8 cellular contexts compared by ENCODE assay signal in genomic region chr7:128531955-128532478, GRCh38. TPM values are rescaled to one million over a fixed set of nuclear protein-coding genes. Genes with fewer than 3 reads are reported as not detected.
DNase-seq lines count a peak whose midpoint lies in the region; ATAC-seq and TF ChIP-seq lines count a peak whose summit lies in the region.
"Not testable (repeated sequence)": the region's sequence is repeated elsewhere in the genome, so short reads cannot be mapped to it uniquely, and the experiment has no call there.

No MANE protein-coding gene starts in this region.

- H3K4me3 ChIP-seq in Caco-2 (ENCODE audit: low read depth, low read length): peak overlapping the region; percentile 50
- peak overlapping the region; percentile 65 to 72 for H3K4me3 ChIP-seq in HCT116 (replicated peaks in 1 of 2; ENCODE audit: low read depth in 1 of 2, low read length in 2 of 2)
- peak overlapping the region; percentile 71 to 99 (median 82) for H3K4me3 ChIP-seq in breast epithelium
- peak overlapping the region; percentile 77 to 88 for H3K4me3 ChIP-seq in right atrium auricular region
- peak overlapping the region; percentile 72 for H3K4me3 ChIP-seq in neuron (ENCODE audit: low read length)

- ATAC-seq in HCT116: not testable (repeated sequence)
- ATAC-seq in stimulated activated naive CD8-positive, alpha-beta T cell treated with anti-CD3 and anti-CD28 coated beads, Interleukin-15, Interleukin-2, amounts not matched to agents 100 U/mL and 50 U/mL, for 24 hours: peak; percentile 19

- BruUV-seq in Caco-2 (replicated peaks; lab: Mats Ljungman, UMichigan); HCT116 (replicated peaks; lab: Mats Ljungman, UMichigan): not testable (repeated sequence)

- H2AFZ ChIP-seq in HCT116 (ENCODE audit: low read depth, low read length, poor library complexity, severe bottlenecking): not testable (repeated sequence)
- H2AFZ ChIP-seq in neuron (ENCODE audit: low read depth, low read length): peak overlapping the region; percentile 46

- not testable (repeated sequence) for H3K27me3 Mint-ChIP-seq in Caco-2 (ENCODE audit: insufficient read depth, unreplicated experiment)

- DNase-seq in Caco-2 (peak; percentile 41 to 42), NCI-H2196 (lab: John Stamatoyannopoulos, UW; ENCODE audit: unreplicated experiment) (peak; percentile 8), breast epithelium (ENCODE audit: low spot score in 2 of 2) (peak; percentile 33 to 56), right atrium auricular region (ENCODE audit: low spot score) (peak; percentile 70)
- not testable (repeated sequence) for DNase-seq in HCT116 (ENCODE audit: low read depth, low spot score)
- peak; percentile 57 for DNase-seq in activated CD4-positive, alpha-beta T cell treated with anti-CD3 and anti-CD28 coated beads for 48 hours
- DNase-seq in stimulated activated naive CD8-positive, alpha-beta T cell treated with anti-CD3 and anti-CD28 coated beads, Interleukin-15, Interleukin-2, amounts not matched to agents 100 U/mL and 50 U/mL, for 24 hours: peak; percentile 51

- H3K9me3 ChIP-seq in Caco-2; HCT116 (ENCODE audit: control insufficient read depth in 1 of 2, insufficient read depth in 1 of 2, low read depth in 1 of 2, low read length in 2 of 2); breast epithelium; right atrium auricular region; neuron (ENCODE audit: low read length): not testable (repeated sequence)

- intact Hi-C loops in Caco-2 (cut with micrococcal nuclease; ENCODE audit: unreplicated experiment): loop anchor here (5.0 kb wide), 1 partner anchor 55 kb away; the partner anchor contains the start of gene METTL2B
- intact Hi-C loops in HCT116 (cut with micrococcal nuclease); breast epithelium (cut with DNase I; ENCODE audit: low total_unique reads): not testable (repeated sequence)

- H3K9ac ChIP-seq in HCT116 (ENCODE audit: low read length): peak overlapping the region; percentile 79

- H3K79me2 ChIP-seq in HCT116 (ENCODE audit: insufficient read depth, low read length): peaks cover 40% of the 10 kb centered on the region

- peaks cover 12% of the 10 kb centered on the region for H3K4me1 Mint-ChIP-seq in Caco-2 (ENCODE audit: low read depth, unreplicated experiment)

- H3K27ac ChIP-seq in HCT116 (ENCODE audit: low read depth, low read length) (peak overlapping the region; percentile 85), breast epithelium (peak overlapping the region; percentile 99 to 100), right atrium auricular region (peak overlapping the region; percentile 96 to 98)

- H3K27ac Mint-ChIP-seq in Caco-2 (ENCODE audit: unreplicated experiment): peak overlapping the region; percentile 92

- not testable (repeated sequence) for H3K27me3 ChIP-seq in Caco-2 (replicated peaks; ENCODE audit: control insufficient read depth, insufficient read depth, low read length); HCT116 (ENCODE audit: insufficient read depth, low read length); breast epithelium; right atrium auricular region; neuron (ENCODE audit: insufficient read depth, low read length)

- peak overlapping the region; percentile 92 for H3K4me3 Mint-ChIP-seq in Caco-2 (ENCODE audit: unreplicated experiment)

- not testable (repeated sequence) for TF ChIP-seq CTCF in Caco-2 (IDR thresholded peaks at IDR 0.05; ENCODE audit: insufficient read depth in 1 of 2, low read depth in 1 of 2, low read length in 1 of 2, severe bottlenecking in 1 of 2, unreplicated experiment in 1 of 2); HCT116 (IDR thresholded peaks at IDR 0.05 in 2 of 3, conservative IDR thresholded peaks at IDR 0.05 in 1 of 3; ENCODE audit: borderline replicate concordance in 1 of 3, insufficient read depth in 1 of 3, low read depth in 2 of 3, low read length in 2 of 3); breast epithelium (IDR thresholded peaks at IDR 0.05); right atrium auricular region (IDR thresholded peaks at IDR 0.05)

- H3K9me2 ChIP-seq in HCT116 (ENCODE audit: insufficient read depth): not testable (repeated sequence)

- TF ChIP-seq POLR2A in HCT116 (IDR thresholded peaks at IDR 0.05; ENCODE audit: borderline replicate concordance, extremely low read depth, insufficient read depth, insufficient read length); breast epithelium (IDR thresholded peaks at IDR 0.05): not testable (repeated sequence)

- RAD21 ChIA-PET in HCT116 (lab: Charles Lee; ENCODE audit: low non-redundant PET in 1 of 2, low total read pairs in 2 of 2, uncharacterized antibody in 2 of 2, unreplicated experiment in 2 of 2): not testable (repeated sequence)

- POLR2A ChIA-PET in Caco-2 (lab: Charles Lee); HCT116 (lab: Charles Lee): not testable (repeated sequence)

- H3K4me2 ChIP-seq in HCT116 (ENCODE audit: low read length): peak overlapping the region; percentile 81

- H3K36me3 ChIP-seq in Caco-2 (ENCODE audit: control insufficient read depth, insufficient read depth, low read length); HCT116 (ENCODE audit: control insufficient read depth in 1 of 2, insufficient read depth in 2 of 2, low read length in 2 of 2); breast epithelium; right atrium auricular region: not testable (repeated sequence)
- peaks cover 12% of the 10 kb centered on the region for H3K36me3 ChIP-seq in neuron (ENCODE audit: insufficient read depth, low read length)

- TF ChIP-seq RAD21 in HCT116 (IDR thresholded peaks at IDR 0.05; ENCODE audit: low read depth): not testable (repeated sequence)

- peaks cover 41% of the 10 kb centered on the region for H3K36me3 Mint-ChIP-seq in Caco-2 (ENCODE audit: insufficient read depth, unreplicated experiment)

- CTCF ChIA-PET in Caco-2 (lab: Charles Lee); HCT116 (lab: Charles Lee): not testable (repeated sequence)

- H4K20me1 ChIP-seq in HCT116 (ENCODE audit: insufficient read depth): not testable (repeated sequence)

- not testable (repeated sequence) for H3K9me3 Mint-ChIP-seq in Caco-2 (ENCODE audit: unreplicated experiment)

- not testable (repeated sequence) for H3K4me1 ChIP-seq in Caco-2; breast epithelium; neuron (ENCODE audit: insufficient read depth, low read length)
- H3K4me1 ChIP-seq in HCT116 (ENCODE audit: control insufficient read depth in 1 of 2, insufficient read depth in 2 of 2, low read length in 2 of 2): peaks cover 4 to 15% of the 10 kb centered on the region in 2 experiments; a peak in 2 of 4 replicates
- H3K4me1 ChIP-seq in right atrium auricular region: peaks cover 0 to 14% of the 10 kb centered on the region in 2 donors

TF ChIP-seq in HCT116, 20 proteins besides CTCF, POLR2A, EP300 and RAD21:
- 0 out of 2 replicates have a peak, but pooled peaks have one; percentile 80 for TF ChIP-seq ZFX (IDR thresholded peaks at IDR 0.05)
- 0 out of 2 replicates have a peak, but pooled peaks have one; percentile 21 for TF ChIP-seq SIN3A (IDR thresholded peaks at IDR 0.05; ENCODE audit: low read depth)

RNA-seq across cellular contexts. Expression of gene METTL2B, which starts 55.5 kb away (rescaled TPM):
- total RNA-seq in Caco-2 (2022) (37.2 and 39.0 TPM in 2 replicates), HCT116 (2021; ENCODE audit: unreplicated experiment) (45.7 TPM), breast epithelium (10 to 100 TPM; 19.4 to 28.7 (median 23.6) TPM), right atrium auricular region (10 to 100 TPM; 13.3 to 14.4 TPM)
- polyA plus RNA-seq in HCT116 (2012): 13.8 and 20.4 TPM in 2 replicates
